Comparison of ENCODE assay signal across 9 cellular contexts in genomic region chr14:93239869-93240677, GRCh38. TPM values are rescaled to one million over a fixed set of nuclear protein-coding genes. Genes with fewer than 3 reads are reported as not detected.
DNase-seq lines count a peak whose midpoint lies in the region; ATAC-seq, FAIRE-seq and TF ChIP-seq lines count a peak whose summit lies in the region.
"Had no signal": no experiment of that assay in that cellular context is flagged by ENCODE, and none has a peak within 500 bp of the region (broad histone marks: within the 10 kb centered on the region; RNA-seq: fewer than 3 reads in every experiment).

No MANE protein-coding gene starts in this region.

- peak overlapping the region; percentile 45 for H3K27ac ChIP-seq in IMR-90 (ENCODE audit: insufficient read depth, low read length)
- H3K27ac ChIP-seq in mammary epithelial cell (ENCODE audit: insufficient read depth, low read depth, low read length), result no peak overlapping the region
- H3K27ac ChIP-seq in left lung, result no peak overlapping the region

- H3K4ac ChIP-seq in IMR-90 (ENCODE audit: low read depth, low read length), result peak overlapping the region; percentile 62

- in situ Hi-C loops in IMR-90 (cut with MboI; ENCODE audit: low sequenced_read_pairs), result no loop called here
- in situ Hi-C loops in mammary epithelial cell (cut with MboI; ENCODE audit: low sequenced_read_pairs in 2 of 2), result no loop called here

- H3K14ac ChIP-seq in IMR-90 (replicated peaks; ENCODE audit: low read depth, low read length), result peak overlapping the region; percentile 10; the same call in 1 of the 2 replicates

- dilution Hi-C loops in IMR-90 (cut with HindIII; ENCODE audit: low sequenced_read_pairs, unreplicated experiment), result no loop called here
- dilution Hi-C loops in mammary epithelial cell (cut with HindIII; ENCODE audit: low sequenced_read_pairs), result loop anchor here (10.0 kb wide), 1 partner anchor 315 kb away; no protein-coding TSS in a partner anchor

- WGBS in IMR-90 (ENCODE audit: extremely low coverage in 2 of 2, insufficient read length in 1 of 2), 2 experiments, result 71% methylated on average over 15 of the region's 25 CpGs; no CpG with 5 or more reads in 1 of the 2 experiments
- WGBS in mammary epithelial cell (ENCODE audit: low coverage, missing lambda C conversion rate), result 89% methylated on average over 25 of the region's 25 CpGs

- H3K4me3 ChIP-seq in Caco-2 (ENCODE audit: low read depth, low read length) (peak overlapping the region; percentile 18), IMR-90 (ENCODE audit: insufficient read depth, low read depth, low read length) (no peak overlapping the region), mammary epithelial cell (replicated peaks in 1 of 3; ENCODE audit: insufficient read depth in 1 of 3, low read depth in 2 of 3, low read length in 3 of 3) (no peak overlapping the region), left lung (no peak overlapping the region)

- H3K79me1 ChIP-seq in IMR-90 (ENCODE audit: low read depth in 1 of 2, low read length in 2 of 2), result peaks cover 8 to 31% of the 10 kb centered on the region in 2 experiments; a peak in 3 of 4 replicates

- H3K9me3 ChIP-seq in Caco-2, result no peaks in the 10 kb centered on the region
- no peaks in the 10 kb centered on the region for H3K9me3 ChIP-seq in IMR-90 (ENCODE audit: control insufficient read depth, insufficient read depth, low read length)
- H3K9me3 ChIP-seq in mammary epithelial cell (replicated peaks; ENCODE audit: insufficient read depth, low read length), result no peaks in the 10 kb centered on the region
- H3K9me3 ChIP-seq in left lung, result no peaks in the 10 kb centered on the region

- POLR2A ChIA-PET in Caco-2 (lab: Charles Lee), result no interaction called here
- POLR2A ChIA-PET in IMR-90 (lab: Charles Lee; ENCODE audit: unreplicated experiment), result no interaction called here
- POLR2A ChIA-PET in activated CD4-positive, alpha-beta T cell treated with anti-CD3 and anti-CD28 coated beads, Interleukin-2, amount 10 ng/mL, durations not matched to agents 7 days and 5 days (lab: Charles Lee), result no interaction called here

- H3K4me3 Mint-ChIP-seq in Caco-2 (ENCODE audit: unreplicated experiment), result peak overlapping the region; percentile 59
- no peak overlapping the region for H3K4me3 Mint-ChIP-seq in activated CD4-positive, alpha-beta T cell treated with anti-CD3 and anti-CD28 coated beads, Interleukin-2, amount 10 ng/mL, durations not matched to agents 7 days and 5 days

- H2BK20ac ChIP-seq in IMR-90 (ENCODE audit: low read depth, low read length), result peak overlapping the region; percentile 78

- no peak for TF ChIP-seq RAD21 in IMR-90 (IDR thresholded peaks at IDR 0.05; ENCODE audit: low read length)

- H3K9ac ChIP-seq in IMR-90 (ENCODE audit: low read depth, low read length), result no peak overlapping the region
- H3K9ac ChIP-seq in mammary epithelial cell (ENCODE audit: insufficient read depth, low read length), result no peak overlapping the region

- H3K18ac ChIP-seq in IMR-90 (ENCODE audit: low read depth, low read length), result peak overlapping the region; percentile 64

- peak overlapping the region; percentile 58 for H3K4me2 ChIP-seq in IMR-90 (ENCODE audit: low read depth, low read length)
- no peak overlapping the region for H3K4me2 ChIP-seq in mammary epithelial cell (ENCODE audit: insufficient read depth, low read depth, low read length)

- H3K36me3 ChIP-seq in Caco-2 (ENCODE audit: control insufficient read depth, insufficient read depth, low read length) (peaks cover 1% of the 10 kb centered on the region; the same call in 1 of the 2 replicates), IMR-90 (ENCODE audit: control insufficient read depth, insufficient read depth, low read length) (peaks cover 21% of the 10 kb centered on the region), mammary epithelial cell (ENCODE audit: insufficient read depth, low read length) (peaks cover 22% of the 10 kb centered on the region), left lung (peaks cover 0 to 56% of the 10 kb centered on the region in 2 donors)

- no peaks in the 10 kb centered on the region for H3K4me1 Mint-ChIP-seq in Caco-2 (ENCODE audit: low read depth, unreplicated experiment)
- no peaks in the 10 kb centered on the region for H3K4me1 Mint-ChIP-seq in activated CD4-positive, alpha-beta T cell treated with anti-CD3 and anti-CD28 coated beads, Interleukin-2, amount 10 ng/mL, durations not matched to agents 7 days and 5 days

- H3K27ac Mint-ChIP-seq in Caco-2 (ENCODE audit: unreplicated experiment), result no peak overlapping the region
- H3K27ac Mint-ChIP-seq in activated CD4-positive, alpha-beta T cell treated with anti-CD3 and anti-CD28 coated beads, Interleukin-2, amount 10 ng/mL, durations not matched to agents 7 days and 5 days, result no peak overlapping the region

- H4K8ac ChIP-seq in IMR-90 (ENCODE audit: low read depth in 2 of 2, low read length in 2 of 2), result peak overlapping the region in 1 of 2 experiments; percentile 44; a peak in 1 of 4 replicates

- H3K79me2 ChIP-seq in mammary epithelial cell (ENCODE audit: insufficient read depth, low read length), result no peaks in the 10 kb centered on the region

- FAIRE-seq in frontal cortex (lab: Jason Lieb, UNC), result no peak

- peaks cover 6% of the 10 kb centered on the region; the same call in 1 of the 2 replicates for H3K4me1 ChIP-seq in Caco-2
- H3K4me1 ChIP-seq in IMR-90 (ENCODE audit: control insufficient read depth, insufficient read depth, low read length), result peaks cover 18% of the 10 kb centered on the region
- peaks cover 13% of the 10 kb centered on the region for H3K4me1 ChIP-seq in mammary epithelial cell (ENCODE audit: insufficient read depth, low read length)
- H3K4me1 ChIP-seq in left lung, result no peaks in the 10 kb centered on the region

- no peak overlapping the region for H4K5ac ChIP-seq in IMR-90 (ENCODE audit: low read depth, low read length)

- H2BK5ac ChIP-seq in IMR-90 (ENCODE audit: low read depth, low read length, poor library complexity, severe bottlenecking), result peak overlapping the region; percentile 78

- peaks cover 21% of the 10 kb centered on the region for H3K36me3 Mint-ChIP-seq in Caco-2 (ENCODE audit: insufficient read depth, unreplicated experiment)
- peaks cover 12% of the 10 kb centered on the region for H3K36me3 Mint-ChIP-seq in activated CD4-positive, alpha-beta T cell treated with anti-CD3 and anti-CD28 coated beads, Interleukin-2, amount 10 ng/mL, durations not matched to agents 7 days and 5 days (ENCODE audit: low read depth)

- no peak overlapping the region for H2AFZ ChIP-seq in IMR-90 (replicated peaks; ENCODE audit: low read length, poor library complexity)
- H2AFZ ChIP-seq in mammary epithelial cell (ENCODE audit: low read depth, low read length), result no peak overlapping the region

- H3K9me3 Mint-ChIP-seq in Caco-2 (ENCODE audit: unreplicated experiment), result no peaks in the 10 kb centered on the region
- H3K9me3 Mint-ChIP-seq in activated CD4-positive, alpha-beta T cell treated with anti-CD3 and anti-CD28 coated beads, Interleukin-2, amount 10 ng/mL, durations not matched to agents 7 days and 5 days, result no peaks in the 10 kb centered on the region

- TF ChIP-seq POLR2A in IMR-90 (IDR thresholded peaks at IDR 0.05; ENCODE audit: low read depth, low read length), result no peak

- TF ChIP-seq CTCF in Caco-2 (IDR thresholded peaks at IDR 0.05; ENCODE audit: insufficient read depth in 1 of 2, low read depth in 1 of 2, low read length in 1 of 2, severe bottlenecking in 1 of 2, unreplicated experiment in 1 of 2) (no peak), IMR-90 (conservative IDR thresholded peaks at IDR 0.05; ENCODE audit: low read depth, low read length) (no peak), mammary epithelial cell (conservative IDR thresholded peaks at IDR 0.05 in 1 of 2, IDR thresholded peaks at IDR 0.05 in 1 of 2; ENCODE audit: extremely low read depth in 1 of 2, insufficient read depth in 1 of 2, low read depth in 1 of 2, low read length in 2 of 2) (no peak), left lung (IDR thresholded peaks at IDR 0.05) (no peak)

- BruUV-seq in Caco-2 (replicated peaks; lab: Mats Ljungman, UMichigan) (no TSS peak), IMR-90 (replicated peaks; lab: Mats Ljungman, UMichigan) (no TSS peak), mammary epithelial cell (replicated peaks; lab: Mats Ljungman, UMichigan) (no TSS peak)

- no peaks in the 10 kb centered on the region for H3K27me3 ChIP-seq in Caco-2 (replicated peaks; ENCODE audit: control insufficient read depth, insufficient read depth, low read length)
- no peaks in the 10 kb centered on the region for H3K27me3 ChIP-seq in IMR-90 (ENCODE audit: control insufficient read depth, insufficient read depth, low read length)
- no peaks in the 10 kb centered on the region for H3K27me3 ChIP-seq in mammary epithelial cell (ENCODE audit: insufficient read depth, low read length)
- H3K27me3 ChIP-seq in left lung, result no peaks in the 10 kb centered on the region

- H4K20me1 ChIP-seq in IMR-90 (ENCODE audit: insufficient read depth, low read length) (peaks cover 5% of the 10 kb centered on the region; the same call in 1 of the 2 replicates), mammary epithelial cell (ENCODE audit: insufficient read depth, low read length) (no peaks in the 10 kb centered on the region)

- peak overlapping the region; percentile 76 for H4K91ac ChIP-seq in IMR-90 (ENCODE audit: insufficient read depth, low read depth, low read length)

- ATAC-seq in IMR-90 (ENCODE audit: low read depth) (peak; percentile 97), left colon (peak; percentile 51), left lung (no peak)

- intact Hi-C loops in Caco-2 (cut with micrococcal nuclease; ENCODE audit: unreplicated experiment) (no loop called here), IMR-90 (cut with micrococcal nuclease) (loop anchor here (1.0 kb wide), 1 partner anchor 92 kb away; no protein-coding TSS in a partner anchor), mammary epithelial cell (cut with micrococcal nuclease) (no loop called here), left colon (cut with DNase I, micrococcal nuclease) (no loop called here), left lung (cut with DNase I) (no loop called here)

- peak overlapping the region; percentile 35 for H3K23ac ChIP-seq in IMR-90 (ENCODE audit: low read depth, low read length)

- DNase-seq in Caco-2 (peak; percentile 32 to 46), IMR-90 (peak; percentile 89), mammary epithelial cell (peak; percentile 52), left colon (no peak), activated gamma-delta T cell treated with Interleukin-2 at 50 U/mL for 16 hours (no peak), left lung (no peak), frontal cortex (ENCODE audit: low spot score in 2 of 2) (no peak)
- no peak for DNase-seq in activated CD4-positive, alpha-beta T cell treated with anti-CD3 and anti-CD28 coated beads, Interleukin-2, amount 10 ng/mL, durations not matched to agents 7 days and 5 days
- DNase-seq: NCI-H2171 had no signal

- H2AK9ac ChIP-seq in IMR-90 (replicated peaks; ENCODE audit: low read depth, low read length, poor library complexity), result no peak overlapping the region

- peak overlapping the region; percentile 82; the same call in 1 of the 2 replicates for H2AK5ac ChIP-seq in IMR-90 (ENCODE audit: low read depth, low read length)

- peak overlapping the region; percentile 81; the same call in 1 of the 3 replicates for H2BK15ac ChIP-seq in IMR-90 (ENCODE audit: low read depth, low read length)

- peak overlapping the region; percentile 65 for H2BK120ac ChIP-seq in IMR-90 (ENCODE audit: low read depth, low read length)

- no peaks in the 10 kb centered on the region for H3K27me3 Mint-ChIP-seq in Caco-2 (ENCODE audit: insufficient read depth, unreplicated experiment)
- no peaks in the 10 kb centered on the region for H3K27me3 Mint-ChIP-seq in activated CD4-positive, alpha-beta T cell treated with anti-CD3 and anti-CD28 coated beads, Interleukin-2, amount 10 ng/mL, durations not matched to agents 7 days and 5 days

- CTCF ChIA-PET in Caco-2 (lab: Charles Lee) (interaction anchor here (1.3 to 1.5 kb wide), 2 partner anchors 21 to 33 kb away, joined by 4 to 5 read pairs; partner anchors contain the start of genes GON7 and UBR7), IMR-90 (lab: Yijun Ruan, JAX) (interaction anchor here (0.6 kb wide), 1 partner anchor 57 kb away, joined by 3 read pairs; no protein-coding TSS in a partner anchor), mammary epithelial cell (lab: Charles Lee; ENCODE audit: low non-redundant PET) (interaction anchor here (0.8 kb wide), 1 partner anchor 294 kb away, joined by 3 read pairs; no protein-coding TSS in a partner anchor)
- CTCF ChIA-PET in activated CD4-positive, alpha-beta T cell treated with anti-CD3 and anti-CD28 coated beads, Interleukin-2, amount 10 ng/mL, durations not matched to agents 7 days and 5 days (lab: Charles Lee), result no interaction called here

- peaks cover 8% of the 10 kb centered on the region; the same call in 1 of the 2 replicates for H3K9me1 ChIP-seq in IMR-90 (ENCODE audit: insufficient read depth, low read length)

- H3K56ac ChIP-seq in IMR-90 (ENCODE audit: extremely low read depth, insufficient read depth, low read length), result no peak overlapping the region

RNA-seq across cellular contexts. Expression of gene UBR7, which starts 33.0 kb away (rescaled TPM):
- total RNA-seq in Caco-2 (2022), result 14.3 and 19.6 TPM in 2 replicates
- total RNA-seq in IMR-90 (2012; rRNA removed), result 29.4 and 55.8 TPM in 2 replicates
- polyA plus RNA-seq in IMR-90 (2012; rRNA removed), result 20.3 and 24.2 TPM in 2 replicates
- polyA plus RNA-seq in IMR-90 (2012; cell fraction: cytosol; rRNA removed), result 9.8 and 10.5 TPM in 2 replicates
- polyA plus RNA-seq in IMR-90 (2012; cell fraction: nucleus; rRNA removed; ENCODE audit: low replicate concordance), result 6.4 and 13.4 TPM in 2 replicates
- 10 to 100 TPM; 15.2 to 20.3 TPM for total RNA-seq in mammary epithelial cell
- polyA plus RNA-seq in mammary epithelial cell, result 21.5 TPM
- 45.4 TPM for polyA minus RNA-seq in mammary epithelial cell
- total RNA-seq in left colon, result 10 to 100 TPM; 22.9 to 24.0 TPM
- total RNA-seq in left lung, result 10 to 100 TPM; 19.4 to 21.2 TPM
- total RNA-seq in activated CD4-positive, alpha-beta T cell treated with anti-CD3 and anti-CD28 coated beads, Interleukin-2, amount 10 ng/mL, durations not matched to agents 7 days and 5 days, result 10 to 100 TPM; 43.5 to 45.8 TPM
- 40.8 TPM for total RNA-seq in frontal cortex

RNA-seq across cellular contexts. Expression of gene GON7, which starts 33.2 kb away (rescaled TPM):
- total RNA-seq in Caco-2 (2022) (7.7 and 10.8 TPM in 2 replicates), IMR-90 (2012; rRNA removed) (4.3 and 10.3 TPM in 2 replicates), mammary epithelial cell (1 to 10 TPM; 7.2 to 9.3 TPM), left colon (10 to 100 TPM; 17.8 to 21.3 TPM), left lung (10 to 100 TPM; 12.2 to 12.9 TPM), frontal cortex (12.2 TPM)
- polyA plus RNA-seq in IMR-90 (2012; rRNA removed) (5.6 and 7.8 TPM in 2 replicates), mammary epithelial cell (7.5 TPM)
- 2.0 and 2.1 TPM in 2 replicates for polyA plus RNA-seq in IMR-90 (2012; cell fraction: cytosol; rRNA removed)
- 0.50 and 1.5 TPM in 2 replicates for polyA plus RNA-seq in IMR-90 (2012; cell fraction: nucleus; rRNA removed; ENCODE audit: low replicate concordance)
- 2.2 TPM for polyA minus RNA-seq in mammary epithelial cell
- total RNA-seq in activated CD4-positive, alpha-beta T cell treated with anti-CD3 and anti-CD28 coated beads, Interleukin-2, amount 10 ng/mL, durations not matched to agents 7 days and 5 days, result 10 to 100 TPM; 17.9 to 20.4 TPM

RNA-seq across cellular contexts. Expression of gene LYSET, which starts 55.0 kb away (rescaled TPM):
- total RNA-seq in Caco-2 (2022) (17.3 and 17.4 TPM in 2 replicates), IMR-90 (2012; rRNA removed) (8.3 and 10.2 TPM in 2 replicates), mammary epithelial cell (10 to 100 TPM; 10.5 to 14.0 TPM), left colon (10 to 100 TPM; 30.0 to 32.0 TPM), left lung (10 to 100 TPM; 29.1 to 42.7 TPM), frontal cortex (13.0 TPM)
- polyA plus RNA-seq in IMR-90 (2012; rRNA removed) (5.0 and 6.3 TPM in 2 replicates), mammary epithelial cell (8.2 TPM)
- 2.8 and 3.0 TPM in 2 replicates for polyA plus RNA-seq in IMR-90 (2012; cell fraction: cytosol; rRNA removed)
- polyA plus RNA-seq in IMR-90 (2012; cell fraction: nucleus; rRNA removed; ENCODE audit: low replicate concordance), result 0.66 and 3.5 TPM in 2 replicates
- polyA minus RNA-seq in mammary epithelial cell, result not detected
- 10 to 100 TPM; 10.8 to 11.0 TPM for total RNA-seq in activated CD4-positive, alpha-beta T cell treated with anti-CD3 and anti-CD28 coated beads, Interleukin-2, amount 10 ng/mL, durations not matched to agents 7 days and 5 days

RNA-seq across cellular contexts. Expression of gene MOAP1, which starts 55.4 kb away (rescaled TPM):
- 11.5 and 12.2 TPM in 2 replicates for total RNA-seq in Caco-2 (2022)
- total RNA-seq in IMR-90 (2012; rRNA removed), result 9.9 and 12.8 TPM in 2 replicates
- 10.7 and 13.2 TPM in 2 replicates for polyA plus RNA-seq in IMR-90 (2012; rRNA removed)
- 6.7 and 9.3 TPM in 2 replicates for polyA plus RNA-seq in IMR-90 (2012; cell fraction: cytosol; rRNA removed)
- 6.1 and 21.1 TPM in 2 replicates for polyA plus RNA-seq in IMR-90 (2012; cell fraction: nucleus; rRNA removed; ENCODE audit: low replicate concordance)
- total RNA-seq in mammary epithelial cell, result 10 to 100 TPM; 11.2 to 18.5 TPM
- polyA plus RNA-seq in mammary epithelial cell, result 8.3 TPM
- 1.1 TPM for polyA minus RNA-seq in mammary epithelial cell
- 10 to 100 TPM; 17.8 to 20.0 TPM for total RNA-seq in left colon
- total RNA-seq in left lung, result 10 to 100 TPM; 20.3 to 28.9 TPM
- 10 to 100 TPM; 23.3 to 25.3 TPM for total RNA-seq in activated CD4-positive, alpha-beta T cell treated with anti-CD3 and anti-CD28 coated beads, Interleukin-2, amount 10 ng/mL, durations not matched to agents 7 days and 5 days
- 80.7 TPM for total RNA-seq in frontal cortex

Comparison
In these comparisons a context has a peak if more than half of its experiments do, and no peak if none do; other contexts are left out.
1. DNase-seq: peak in Caco-2 (2 of 2), IMR-90 (single experiment) and mammary epithelial cell (single experiment); none in left colon (0 of 2), activated gamma-delta T cell treated with Interleukin-2 at 50 U/mL for 16 hours (single experiment), left lung (0 of 2), activated CD4-positive, alpha-beta T cell treated with anti-CD3 and anti-CD28 coated beads, Interleukin-2, amount 10 ng/mL, durations not matched to agents 7 days and 5 days (single experiment) and frontal cortex (0 of 2).